In the genomic region with DNA sequence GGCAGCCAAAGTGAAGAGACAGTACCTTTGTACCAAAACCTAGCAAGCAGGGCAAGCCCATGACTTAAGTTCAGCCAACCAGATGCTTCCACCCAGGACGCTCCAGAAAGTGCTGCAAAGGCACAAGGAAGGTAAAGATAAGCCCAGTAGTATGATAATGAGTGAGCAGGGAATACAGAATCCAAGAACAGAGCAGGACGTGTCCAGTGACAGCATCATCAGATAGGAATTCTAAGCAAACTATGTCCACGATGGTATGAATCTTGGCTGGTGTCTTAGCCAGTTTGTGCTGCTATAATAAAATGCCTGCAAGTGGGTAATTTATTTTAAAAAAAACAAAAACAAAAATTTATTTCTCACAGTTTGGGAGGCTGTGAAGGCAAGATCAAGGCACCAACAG, we compare ENCODE assay signal across 25 cellular contexts. TPM values are rescaled to one million over a fixed set of nuclear protein-coding genes. Genes with fewer than 3 reads are reported as not detected.
A peak's percentile ranks its signal among the peaks of the same experiment; 100 is the strongest.
DNase-seq lines count a peak whose midpoint lies in the region; FAIRE-seq and TF ChIP-seq lines count a peak whose summit lies in the region.
"Had no signal": no experiment of that assay in that cellular context is flagged by ENCODE, and none has a peak within 500 bp of the region (broad histone marks: within the 10 kb centered on the region; RNA-seq: fewer than 3 reads in every experiment).

No MANE protein-coding gene starts in this region.

- peaks cover 3% of the 10 kb centered on the region for H3K27me3 Mint-ChIP-seq in activated T-helper 2 cell treated with anti-CD3 and anti-CD28 coated beads, Interferon-gamma antibody, Interleukin-2, Interleukin-4, amounts not matched to agents 10 μg/mL and 5 μg/mL and 100 μg/mL, durations not matched to agents 14 hours and 24 hours and 36 hours (ENCODE audit: low read depth)
- peaks cover 3% of the 10 kb centered on the region for H3K27me3 Mint-ChIP-seq in osteocyte (ENCODE audit: unreplicated experiment)
- H3K27me3 Mint-ChIP-seq: T-cell had no signal

- no peaks in the 10 kb centered on the region for H3K36me3 Mint-ChIP-seq in activated T-helper 2 cell treated with anti-CD3 and anti-CD28 coated beads, Interferon-gamma antibody, Interleukin-2, Interleukin-4, amounts not matched to agents 10 μg/mL and 5 μg/mL and 100 μg/mL, durations not matched to agents 14 hours and 24 hours and 36 hours (ENCODE audit: low read depth)
- no peaks in the 10 kb centered on the region for H3K36me3 Mint-ChIP-seq in osteocyte (ENCODE audit: unreplicated experiment)

- H3K4me1 Mint-ChIP-seq in activated T-helper 2 cell treated with anti-CD3 and anti-CD28 coated beads, Interferon-gamma antibody, Interleukin-2, Interleukin-4, amounts not matched to agents 10 μg/mL and 5 μg/mL and 100 μg/mL, durations not matched to agents 14 hours and 24 hours and 36 hours (ENCODE audit: low read depth) = no peaks in the 10 kb centered on the region
- no peaks in the 10 kb centered on the region for H3K4me1 Mint-ChIP-seq in osteocyte (ENCODE audit: unreplicated experiment)
- H3K4me1 Mint-ChIP-seq: GM23338, neural crest cell had no signal

- no peak overlapping the region for H3K4me3 ChIP-seq in fibroblast of pulmonary artery (replicated peaks; ENCODE audit: low read depth, low read length)
- H3K4me3 ChIP-seq: GM23338, skin epidermis, thyroid gland had no signal

- POLR2A ChIA-PET in GM10248 (lab: Yijun Ruan, JAX) = no interaction called here

- TF ChIP-seq CTCF in fibroblast of pulmonary artery (IDR thresholded peaks at IDR 0.05; ENCODE audit: low read length, missing control alignments) (no peak), GM10248 (IDR thresholded peaks at IDR 0.05; ENCODE audit: control extremely low read depth, extremely low read depth, low read depth, missing control alignments) (no peak), osteocyte (IDR thresholded peaks at IDR 0.05) (no peak)

- peaks cover 14% of the 10 kb centered on the region for H3K9me3 Mint-ChIP-seq in activated T-helper 2 cell treated with anti-CD3 and anti-CD28 coated beads, Interferon-gamma antibody, Interleukin-2, Interleukin-4, amounts not matched to agents 10 μg/mL and 5 μg/mL and 100 μg/mL, durations not matched to agents 14 hours and 24 hours and 36 hours
- H3K9me3 Mint-ChIP-seq in osteocyte (ENCODE audit: unreplicated experiment) = peaks cover 4% of the 10 kb centered on the region
- H3K9me3 Mint-ChIP-seq: GM23338 had no signal

- no peak overlapping the region for H3K4me3 Mint-ChIP-seq in activated T-helper 2 cell treated with anti-CD3 and anti-CD28 coated beads, Interferon-gamma antibody, Interleukin-2, Interleukin-4, amounts not matched to agents 10 μg/mL and 5 μg/mL and 100 μg/mL, durations not matched to agents 14 hours and 24 hours and 36 hours (ENCODE audit: low read depth)
- H3K4me3 Mint-ChIP-seq in osteocyte (ENCODE audit: unreplicated experiment) = no peak overlapping the region
- H3K4me3 Mint-ChIP-seq: GM23338, neural crest cell, T-cell had no signal

- FAIRE-seq in urothelium cell line (lab: Jason Lieb, UNC) = peak; percentile 9

- intact Hi-C loops in activated T-helper 2 cell treated with anti-CD3 and anti-CD28 coated beads, Interferon-gamma antibody, Interleukin-2, Interleukin-4, amounts not matched to agents 10 μg/mL and 5 μg/mL and 100 μg/mL, durations not matched to agents 14 hours and 24 hours and 36 hours (cut with micrococcal nuclease) = no loop called here

- DNase-seq in GM04504 (ENCODE audit: low read depth) (peak; percentile 18), fibroblast of pulmonary artery (ENCODE audit: low read depth) (peak; percentile 13), urothelium cell line (ENCODE audit: low spot score) (no peak), GM10248 (ENCODE audit: extremely low spot score) (no peak), osteocyte (ENCODE audit: extremely low spot score, unreplicated experiment) (no peak), NCI-H187 treated with DMSO at 0.1 percent for 48 hours (lab: John Stamatoyannopoulos, UW) (no peak)
- peak; percentile 2 for DNase-seq in activated T-helper 2 cell treated with anti-CD3 and anti-CD28 coated beads, Interferon-gamma antibody, Interleukin-2, Interleukin-4, amounts not matched to agents 10 μg/mL and 5 μg/mL and 100 μg/mL, durations not matched to agents 14 hours and 24 hours and 36 hours (ENCODE audit: low spot score)
- DNase-seq: activated CD4-positive, alpha-beta T cell treated with anti-CD3 and anti-CD28 coated beads for 4 hours; KG1; left ventricle myocardium superior; NCI-H2171 treated with DMSO at 0.1 percent for 48 hours; NCI-H774; OCI-M1; SHP77 treated with DMSO at 0.1 percent for 48 hours; stimulated activated CD4-positive, alpha-beta T cell treated with anti-CD3 and anti-CD28 coated beads, Interleukin-4, amount 100 ng/mL, for 1 hour; stimulated activated naive CD8-positive, alpha-beta T cell treated with anti-CD3 and anti-CD28 coated beads, Interleukin-15, Interleukin-2, amounts not matched to agents 100 U/mL and 50 U/mL, for 24 hours; T-cell; thyroid gland had no signal

- H3K27ac Mint-ChIP-seq in activated T-helper 2 cell treated with anti-CD3 and anti-CD28 coated beads, Interferon-gamma antibody, Interleukin-2, Interleukin-4, amounts not matched to agents 10 μg/mL and 5 μg/mL and 100 μg/mL, durations not matched to agents 14 hours and 24 hours and 36 hours = no peak overlapping the region
- H3K27ac Mint-ChIP-seq in osteocyte (ENCODE audit: unreplicated experiment) = no peak overlapping the region
- H3K27ac Mint-ChIP-seq: GM23338, T-cell had no signal

- CTCF ChIA-PET in GM10248 (lab: Yijun Ruan, JAX) = no interaction called here

RNA-seq across cellular contexts. Expression of a gene that starts 13.6 kb away (rescaled TPM):
- not detected in 2 replicates for total RNA-seq in activated T-helper 2 cell treated with anti-CD3 and anti-CD28 coated beads, Interferon-gamma antibody, Interleukin-2, Interleukin-4, amounts not matched to agents 10 μg/mL and 5 μg/mL and 100 μg/mL, durations not matched to agents 14 hours and 24 hours and 36 hours
- total RNA-seq in osteocyte = not detected in 2 replicates
- total RNA-seq: HT-29, T-cell had no signal

RNA-seq across cellular contexts. Expression of a gene that starts 25.4 kb away (rescaled TPM):
- not detected in 2 replicates for total RNA-seq in activated T-helper 2 cell treated with anti-CD3 and anti-CD28 coated beads, Interferon-gamma antibody, Interleukin-2, Interleukin-4, amounts not matched to agents 10 μg/mL and 5 μg/mL and 100 μg/mL, durations not matched to agents 14 hours and 24 hours and 36 hours
- not detected in 2 replicates for total RNA-seq in osteocyte
- total RNA-seq: left ventricle myocardium superior, mononuclear cell, neural crest cell, pulmonary artery endothelial cell, T-cell had no signal

RNA-seq across cellular contexts. Expression of a gene that starts 46.9 kb away (rescaled TPM):
- not detected in 2 replicates for total RNA-seq in activated T-helper 2 cell treated with anti-CD3 and anti-CD28 coated beads, Interferon-gamma antibody, Interleukin-2, Interleukin-4, amounts not matched to agents 10 μg/mL and 5 μg/mL and 100 μg/mL, durations not matched to agents 14 hours and 24 hours and 36 hours
- not detected in 2 replicates for total RNA-seq in osteocyte
- total RNA-seq: dermis microvascular lymphatic vessel endothelial cell, left ventricle myocardium superior, mononuclear cell, neural crest cell, pulmonary artery endothelial cell, T-cell, thyroid gland had no signal

RNA-seq across cellular contexts. Expression of a gene that starts 51.5 kb away (rescaled TPM):
- not detected in 2 replicates for total RNA-seq in activated T-helper 2 cell treated with anti-CD3 and anti-CD28 coated beads, Interferon-gamma antibody, Interleukin-2, Interleukin-4, amounts not matched to agents 10 μg/mL and 5 μg/mL and 100 μg/mL, durations not matched to agents 14 hours and 24 hours and 36 hours
- not detected in 2 replicates for total RNA-seq in osteocyte
- total RNA-seq: dermis microvascular lymphatic vessel endothelial cell, HT-29, left ventricle myocardium superior, mononuclear cell, neural crest cell, pulmonary artery endothelial cell, T-cell, thyroid gland had no signal

RNA-seq across cellular contexts. Expression of a gene that starts 53.2 kb away (rescaled TPM):
- total RNA-seq in activated T-helper 2 cell treated with anti-CD3 and anti-CD28 coated beads, Interferon-gamma antibody, Interleukin-2, Interleukin-4, amounts not matched to agents 10 μg/mL and 5 μg/mL and 100 μg/mL, durations not matched to agents 14 hours and 24 hours and 36 hours = 58.7 and 59.3 TPM in 2 replicates
- total RNA-seq in osteocyte = 38.6 and 39.6 TPM in 2 replicates

Comparison
In these comparisons a context has a peak if more than half of its experiments do, and no peak if none do; other contexts are left out.
1. DNase-seq: peak in GM04504 (single experiment), activated T-helper 2 cell treated with anti-CD3 and anti-CD28 coated beads, Interferon-gamma antibody, Interleukin-2, Interleukin-4, amounts not matched to agents 10 μg/mL and 5 μg/mL and 100 μg/mL, durations not matched to agents 14 hours and 24 hours and 36 hours (single experiment) and fibroblast of pulmonary artery (single experiment); none in urothelium cell line (single experiment), GM10248 (single experiment), osteocyte (single experiment) and NCI-H187 treated with DMSO at 0.1 percent for 48 hours (single experiment).